16 cellular contexts compared by ENCODE assay signal in the genomic region with DNA sequence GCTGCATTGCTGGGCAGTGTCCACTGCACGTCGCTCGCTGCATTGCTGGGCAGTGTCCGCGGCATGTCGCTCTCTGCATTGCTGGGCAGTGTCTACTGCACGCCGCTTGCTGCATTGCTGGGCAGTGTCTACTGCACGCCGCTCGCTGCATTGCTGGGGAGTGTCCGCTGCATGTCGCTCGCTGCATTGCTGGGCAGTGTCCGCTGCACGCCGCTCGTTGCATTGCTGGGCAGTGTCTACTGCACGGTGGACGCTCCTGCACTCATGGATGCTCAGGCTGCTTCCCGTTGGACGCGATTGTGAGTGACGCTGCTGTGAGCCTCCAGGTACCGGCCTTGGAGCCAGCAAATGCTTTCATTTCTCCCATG.
DNase-seq lines count a peak whose midpoint lies in the region; ATAC-seq and TF ChIP-seq lines count a peak whose summit lies in the region.
"Had no signal": no experiment of that assay in that cellular context is flagged by ENCODE, and none has a peak within 500 bp of the region (broad histone marks: within the 10 kb centered on the region; RNA-seq: fewer than 3 reads in every experiment).

No MANE protein-coding gene starts in this region.

- ATAC-seq in right cardiac atrium (no peak), Right ventricle myocardium superior (ENCODE audit: poor library complexity) (no peak), aorta (ENCODE audit: low FRiP score) (no peak), GM19463 (IDR thresholded peaks at IDR 0.05; ENCODE audit: unreplicated experiment) (no peak), GM18873 (IDR thresholded peaks at IDR 0.05; ENCODE audit: low FRiP score, unreplicated experiment) (no peak)
- ATAC-seq: CD8-positive, alpha-beta T cell; HCT116 had no signal

- H2AFZ ChIP-seq in neural progenitor cell (replicated peaks): no peak overlapping the region
- H2AFZ ChIP-seq: GM23248 had no signal

- H3K36me3 Mint-ChIP-seq in chondrocyte (ENCODE audit: low read depth) (no peaks in the 10 kb centered on the region), neural progenitor cell (no peaks in the 10 kb centered on the region)
- H3K36me3 Mint-ChIP-seq: CD14-positive monocyte; CD8-positive, alpha-beta T cell had no signal

- no peak overlapping the region for H3K27ac ChIP-seq in right cardiac atrium (ENCODE audit: low read length)
- no peak overlapping the region for H3K27ac ChIP-seq in neural progenitor cell
- H3K27ac ChIP-seq in aorta (ENCODE audit: low read depth in 1 of 2, low read length in 2 of 2): no peak overlapping the region
- H3K27ac ChIP-seq: GM23248, HL-60 had no signal

- TF ChIP-seq CTCF in chondrocyte (IDR thresholded peaks at IDR 0.05): no peak
- no peak for TF ChIP-seq CTCF in neural progenitor cell (IDR thresholded peaks at IDR 0.05)

- H3K4me3 ChIP-seq in right cardiac atrium (ENCODE audit: low read length) (no peak overlapping the region), neural progenitor cell (no peak overlapping the region), aorta (ENCODE audit: low read length in 2 of 2) (no peak overlapping the region)
- H3K4me3 ChIP-seq: GM23248 had no signal

- 90% methylated on average over 25 of the region's 25 CpGs for WGBS in right cardiac atrium
- 86 to 88% methylated on average over 25 of the region's 25 CpGs for WGBS in aorta, 2 donors

- peaks cover 2% of the 10 kb centered on the region for H3K9me3 ChIP-seq in right cardiac atrium (ENCODE audit: control insufficient read depth, low read length)
- no peaks in the 10 kb centered on the region for H3K9me3 ChIP-seq in neural progenitor cell (ENCODE audit: low read depth)
- peaks cover 2% of the 10 kb centered on the region for H3K9me3 ChIP-seq in aorta (ENCODE audit: control insufficient read depth, low read length)

- H3K27me3 Mint-ChIP-seq in chondrocyte (ENCODE audit: low read depth) (peaks cover 42% of the 10 kb centered on the region), neural progenitor cell (ENCODE audit: insufficient read depth, low read depth) (peaks cover 43% of the 10 kb centered on the region)

- peaks cover 20% of the 10 kb centered on the region for H4K20me1 ChIP-seq in neural progenitor cell (ENCODE audit: low read depth)

- H3K9me3 Mint-ChIP-seq in chondrocyte (ENCODE audit: low read depth): peaks cover 6% of the 10 kb centered on the region
- no peaks in the 10 kb centered on the region for H3K9me3 Mint-ChIP-seq in neural progenitor cell
- H3K9me3 Mint-ChIP-seq: CD8-positive, alpha-beta T cell had no signal

- H3K9ac ChIP-seq in neural progenitor cell: no peak overlapping the region
- H3K9ac ChIP-seq: GM23248 had no signal

- H3K4me3 Mint-ChIP-seq in chondrocyte (ENCODE audit: unreplicated experiment): no peak overlapping the region
- peak overlapping the region; percentile 41 for H3K4me3 Mint-ChIP-seq in neural progenitor cell
- H3K4me3 Mint-ChIP-seq: CD14-positive monocyte; CD8-positive, alpha-beta T cell had no signal

- H3K27me3 ChIP-seq in right cardiac atrium (ENCODE audit: control insufficient read depth, insufficient read depth) (no peaks in the 10 kb centered on the region), neural progenitor cell (peaks cover 51% of the 10 kb centered on the region), aorta (ENCODE audit: control insufficient read depth in 1 of 2, insufficient read depth in 2 of 2, low read length in 1 of 2) (no peaks in the 10 kb centered on the region)

- H3K36me3 ChIP-seq in neural progenitor cell (no peaks in the 10 kb centered on the region), aorta (ENCODE audit: control insufficient read depth in 1 of 2, insufficient read depth in 2 of 2, low read length in 1 of 2) (no peaks in the 10 kb centered on the region)

- H3K4me1 Mint-ChIP-seq in chondrocyte (ENCODE audit: low read depth) (no peaks in the 10 kb centered on the region), neural progenitor cell (no peaks in the 10 kb centered on the region)
- H3K4me1 Mint-ChIP-seq: CD14-positive monocyte had no signal

- no peaks in the 10 kb centered on the region for H3K4me1 ChIP-seq in right cardiac atrium (ENCODE audit: control insufficient read depth, insufficient read depth, low read length)
- no peaks in the 10 kb centered on the region for H3K4me1 ChIP-seq in neural progenitor cell
- H3K4me1 ChIP-seq in aorta (ENCODE audit: control insufficient read depth in 1 of 2, insufficient read depth in 2 of 2, low read length in 2 of 2): no peaks in the 10 kb centered on the region

- H3K27ac Mint-ChIP-seq in chondrocyte (ENCODE audit: unreplicated experiment) (no peak overlapping the region), neural progenitor cell (no peak overlapping the region)
- H3K27ac Mint-ChIP-seq: CD14-positive monocyte; CD8-positive, alpha-beta T cell had no signal

- no peaks in the 10 kb centered on the region for H3F3A ChIP-seq in neural progenitor cell (ENCODE audit: low read depth)

- H3K79me2 ChIP-seq in neural progenitor cell (ENCODE audit: low read depth): no peaks in the 10 kb centered on the region

- DNase-seq in right cardiac atrium (peak; percentile 0 to 24 (median 22)), Right ventricle myocardium superior (no peak), chondrocyte (ENCODE audit: low spot score) (peak; percentile 58), neural progenitor cell (ENCODE audit: low spot score) (no peak), aorta (peak; percentile 8 to 44), occipital lobe (lab: John Stamatoyannopoulos, UW) (no peak)
- DNase-seq: CD8-positive, alpha-beta T cell; COR-L47; DMS153; GDM1; GM23248 had no signal

- H3K4me2 ChIP-seq in neural progenitor cell: no peak overlapping the region

- intact Hi-C loops in right cardiac atrium (cut with DNase I) (no loop called here), Right ventricle myocardium superior (cut with DNase I) (no loop called here), aorta (cut with DNase I) (no loop called here)

Comparison
In these comparisons a context has a peak if more than half of its experiments do, and no peak if none do; other contexts are left out.
1. DNase-seq: peak in right cardiac atrium (3 of 3), chondrocyte (single experiment) and aorta (2 of 2); none in Right ventricle myocardium superior (single experiment), neural progenitor cell (single experiment) and occipital lobe (single experiment).